Comparison of ENCODE assay signal across 1 cellular context in genomic region chr2:237524631-237525030, GRCh38.
TF ChIP-seq lines count a peak whose summit lies in the region.

No MANE protein-coding gene starts in this region.

TF ChIP-seq in HepG2, 621 proteins besides CTCF, POLR2A, EP300 and RAD21 (continued from another document and continues in another):
- no peak for TF ChIP-seq ATF2 (CRISPR knock-in tag; IDR thresholded peaks at IDR 0.05)
- no peak for TF ChIP-seq ZNF598 (CRISPR knock-in tag; IDR thresholded peaks at IDR 0.05; ENCODE audit: borderline replicate concordance)
- TF ChIP-seq KDM2A (CRISPR knock-in tag; IDR thresholded peaks at IDR 0.05; ENCODE audit: borderline replicate concordance, low read depth), result 0 out of 2 replicates have a peak, but pooled peaks have one; percentile 24
- no peak for TF ChIP-seq HOXA7 (CRISPR knock-in tag; IDR thresholded peaks at IDR 0.05)
- TF ChIP-seq ZNF501 (CRISPR knock-in tag; IDR thresholded peaks at IDR 0.05), result no peak
- peak; percentile 82 for TF ChIP-seq ZNF143 (CRISPR knock-in tag; IDR thresholded peaks at IDR 0.05)
- no peak for TF ChIP-seq PRDM15 (CRISPR knock-in tag; IDR thresholded peaks at IDR 0.05)
- no peak for TF ChIP-seq ZIK1 (CRISPR knock-in tag; IDR thresholded peaks at IDR 0.05; ENCODE audit: borderline replicate concordance, low read depth)
- no peak for TF ChIP-seq FOXA1 (IDR thresholded peaks at IDR 0.05)
- no peak for TF ChIP-seq FOXA1 (CRISPR knock-in tag; IDR thresholded peaks at IDR 0.05)
- TF ChIP-seq NR2F2 (IDR thresholded peaks at IDR 0.05; ENCODE audit: borderline replicate concordance, low read depth), result no peak
- 0 out of 2 replicates have a peak, but pooled peaks have one; percentile 31 for TF ChIP-seq ZFP90 (CRISPR knock-in tag; IDR thresholded peaks at IDR 0.05; ENCODE audit: borderline replicate concordance)
- peak; percentile 70 for TF ChIP-seq HNF4A (CRISPR knock-in tag; IDR thresholded peaks at IDR 0.05)
- TF ChIP-seq ZSCAN22 (CRISPR knock-in tag; IDR thresholded peaks at IDR 0.05), result no peak
- no peak for TF ChIP-seq WIZ (CRISPR knock-in tag; IDR thresholded peaks at IDR 0.05)
- TF ChIP-seq THYN1 (CRISPR knock-in tag; IDR thresholded peaks at IDR 0.05; ENCODE audit: borderline replicate concordance, low read depth), result no peak
- no peak for TF ChIP-seq HOXA9 (CRISPR knock-in tag; IDR thresholded peaks at IDR 0.05; ENCODE audit: borderline replicate concordance)
- no peak for TF ChIP-seq ZNF784 (CRISPR knock-in tag; IDR thresholded peaks at IDR 0.05; ENCODE audit: borderline replicate concordance)
- TF ChIP-seq HBP1 (CRISPR knock-in tag; IDR thresholded peaks at IDR 0.05; ENCODE audit: low read depth), result no peak
- no peak for TF ChIP-seq DDIT3 (CRISPR knock-in tag; IDR thresholded peaks at IDR 0.05)
- TF ChIP-seq MEIS1 (CRISPR knock-in tag; IDR thresholded peaks at IDR 0.05; ENCODE audit: borderline replicate concordance), result no peak
- TF ChIP-seq ZNF331 (CRISPR knock-in tag; IDR thresholded peaks at IDR 0.05), result 0 out of 2 replicates have a peak, but pooled peaks have one; percentile 14
- TF ChIP-seq ZNF891 (CRISPR knock-in tag; IDR thresholded peaks at IDR 0.05), result 0 out of 2 replicates have a peak, but pooled peaks have one; percentile 20
- no peak for TF ChIP-seq ERF (CRISPR knock-in tag; IDR thresholded peaks at IDR 0.05)
- peak; percentile 18; the same call in 1 of the 2 replicates for TF ChIP-seq MTERF4 (CRISPR knock-in tag; IDR thresholded peaks at IDR 0.05)
- TF ChIP-seq JARID2 (CRISPR knock-in tag; IDR thresholded peaks at IDR 0.05; ENCODE audit: insufficient replicate concordance), result no peak
- TF ChIP-seq SNAPC4 (CRISPR knock-in tag; IDR thresholded peaks at IDR 0.05), result no peak
- TF ChIP-seq SNAI1 (CRISPR knock-in tag; IDR thresholded peaks at IDR 0.05; ENCODE audit: borderline replicate concordance), result no peak
- TF ChIP-seq ZNF256 (CRISPR knock-in tag; conservative IDR thresholded peaks at IDR 0.05), result no peak
- peak; percentile 38; the same call in 1 of the 2 replicates for TF ChIP-seq PAXIP1 (CRISPR knock-in tag; conservative IDR thresholded peaks at IDR 0.05)
- no peak for TF ChIP-seq ZNF180 (CRISPR knock-in tag; IDR thresholded peaks at IDR 0.05; ENCODE audit: borderline replicate concordance, low read depth)
- TF ChIP-seq ZBTB26 (CRISPR knock-in tag; IDR thresholded peaks at IDR 0.05; ENCODE audit: borderline replicate concordance), result no peak
- TF ChIP-seq DPF2 (CRISPR knock-in tag; IDR thresholded peaks at IDR 0.05; ENCODE audit: borderline replicate concordance, low read depth), result no peak
- TF ChIP-seq KLF16 (CRISPR knock-in tag; IDR thresholded peaks at IDR 0.05), result no peak
- TF ChIP-seq REL (CRISPR knock-in tag; conservative IDR thresholded peaks at IDR 0.05), result no peak
- no peak for TF ChIP-seq ZBTB37 (CRISPR knock-in tag; IDR thresholded peaks at IDR 0.05)
- no peak for TF ChIP-seq MBNL3 (CRISPR knock-in tag; conservative IDR thresholded peaks at IDR 0.05)
